18 cellular contexts compared by ENCODE assay signal in genomic region chr19:9952276-9952675, GRCh38.
"Had no signal": no experiment of that assay in that cellular context is flagged by ENCODE, and none has a peak within 500 bp of the region (broad histone marks: within the 10 kb centered on the region; RNA-seq: fewer than 3 reads in every experiment).

No MANE protein-coding gene starts in this region.

- H3K4me1 Mint-ChIP-seq: natural killer cell had no signal

- H3K4me1 ChIP-seq: thyroid gland, upper lobe of right lung had no signal

- H3K4me3 Mint-ChIP-seq: brain, natural killer cell had no signal

- H3K9me3 Mint-ChIP-seq: activated naive CD4-positive, alpha-beta T cell treated with anti-CD3 and anti-CD28 coated beads, Interleukin-2, amount 50 U/mL, for 72 hours; natural killer cell had no signal

- H3K27ac ChIP-seq: hepatocyte, thyroid gland, upper lobe of right lung had no signal

- H3K4me3 ChIP-seq: hepatocyte, thyroid gland, upper lobe of right lung had no signal

- H3K27me3 ChIP-seq: hepatocyte, thyroid gland, upper lobe of right lung had no signal

- H3K9me3 ChIP-seq: thyroid gland, upper lobe of right lung had no signal

- DNase-seq: activated gamma-delta T cell treated with Interleukin-2 at 50 U/mL for 16 hours; activated T-cell treated with anti-CD3 and anti-CD28 coated beads, Interleukin-2, amount 50 U/mL, for 1 hour; aorta; erythroblast; glutamatergic neuron; left ventricle myocardium superior; mammary epithelial cell; midbrain; natural killer cell; retina; stimulated activated CD4-positive, alpha-beta T cell treated with anti-CD3 and anti-CD28 coated beads, Interleukin-2, amount 100 ng/mL, for 48 hours; stimulated activated naive CD4-positive, alpha-beta T cell treated with Interleukin-2 at 50 U/mL for 16 hours; thyroid gland; upper lobe of right lung had no signal

- H3K27ac Mint-ChIP-seq: activated naive CD4-positive, alpha-beta T cell treated with anti-CD3 and anti-CD28 coated beads, Interleukin-2, amount 50 U/mL, for 72 hours; natural killer cell; progenitor cell of endocrine pancreas had no signal

- H3K36me3 Mint-ChIP-seq: activated naive CD4-positive, alpha-beta T cell treated with anti-CD3 and anti-CD28 coated beads, Interleukin-2, amount 50 U/mL, for 72 hours; brain; natural killer cell had no signal

- H3K36me3 ChIP-seq: thyroid gland, upper lobe of right lung had no signal

- ATAC-seq: activated naive CD4-positive, alpha-beta T cell treated with anti-CD3 and anti-CD28 coated beads, Interleukin-2, amount 50 U/mL, for 72 hours; left ventricle myocardium superior; natural killer cell; upper lobe of right lung had no signal
